23 cellular contexts compared by ENCODE assay signal in the genomic region with DNA sequence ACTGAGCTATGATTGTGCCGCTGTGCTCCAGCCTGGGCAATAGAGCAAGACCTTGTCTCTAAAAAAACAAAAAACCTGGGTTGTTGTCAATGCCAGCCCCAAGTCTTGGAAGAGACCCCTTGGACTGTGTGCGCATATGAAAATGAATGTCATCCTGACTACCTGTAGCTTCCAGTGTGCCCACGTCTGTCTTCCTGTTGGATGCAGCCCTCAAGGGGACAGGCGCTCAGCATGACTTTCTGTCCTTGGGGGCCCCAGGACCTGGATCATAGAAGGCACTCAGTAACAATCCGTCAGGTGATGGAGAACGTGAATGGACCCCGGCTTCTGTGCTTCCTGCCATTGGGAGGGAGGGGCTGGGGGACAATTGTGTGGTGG. TPM values are rescaled to one million over a fixed set of nuclear protein-coding genes. Genes with fewer than 3 reads are reported as not detected.
"Had no signal": no experiment of that assay in that cellular context is flagged by ENCODE, and none has a peak within 500 bp of the region (broad histone marks: within the 10 kb centered on the region; RNA-seq: fewer than 3 reads in every experiment).

No MANE protein-coding gene starts in this region.

- H3K27ac Mint-ChIP-seq: activated naive CD4-positive, alpha-beta T cell treated with anti-CD3 and anti-CD28 coated beads for 36 hours; stimulated activated naive B cell treated with anti-CD40 and anti-IgM and Interleukin-4, amounts not matched to agents 10 μg/mL and 1 μg/mL and 100 μg/mL, for 72 hours; T-helper 1 cell treated with Interleukin-12 subunit alpha and Interleukin-12 subunit beta and Interleukin-4 antibody, amounts not matched to agents 30 μg/mL and 1 μg/mL, for 36 hours; WTC11 had no signal

- DNase-seq: activated naive CD4-positive, alpha-beta T cell treated with anti-CD3 and anti-CD28 coated beads for 36 hours; activated T-cell treated with anti-CD3 and anti-CD28 coated beads, Interleukin-2, amount 50 U/mL, for 4 hours; anterior cingulate cortex; body of pancreas; heart left ventricle; islet precursor cell; left cardiac atrium; mesenchymal stem cell; nucleus accumbens; right lobe of liver; small intestine; stimulated activated naive B cell treated with anti-CD40 and anti-IgM and Interleukin-4, amounts not matched to agents 10 μg/mL and 1 μg/mL and 100 μg/mL, for 72 hours; T1000 had no signal

- H3K4me1 ChIP-seq: body of pancreas had no signal

- H3K27ac ChIP-seq: body of pancreas, cardiac muscle cell, dorsolateral prefrontal cortex, epithelial cell of prostate, heart left ventricle, right lobe of liver, thoracic aorta, upper lobe of left lung had no signal

- H3K27me3 ChIP-seq: body of pancreas, cardiac muscle cell, dorsolateral prefrontal cortex, heart left ventricle, right lobe of liver, upper lobe of left lung had no signal

- H3K9me3 Mint-ChIP-seq: activated naive CD4-positive, alpha-beta T cell treated with anti-CD3 and anti-CD28 coated beads for 36 hours; activated T-cell treated with anti-CD3 and anti-CD28 coated beads, Interleukin-2, amount 50 U/mL, for 4 hours; stimulated activated naive B cell treated with anti-CD40 and anti-IgM and Interleukin-4, amounts not matched to agents 10 μg/mL and 1 μg/mL and 100 μg/mL, for 72 hours; T-helper 1 cell treated with Interleukin-12 subunit alpha and Interleukin-12 subunit beta and Interleukin-4 antibody, amounts not matched to agents 30 μg/mL and 1 μg/mL, for 36 hours; WTC11 had no signal

- H3K4me3 Mint-ChIP-seq: activated naive CD4-positive, alpha-beta T cell treated with anti-CD3 and anti-CD28 coated beads for 36 hours; activated T-cell treated with anti-CD3 and anti-CD28 coated beads, Interleukin-2, amount 50 U/mL, for 4 hours; stimulated activated naive B cell treated with anti-CD40 and anti-IgM and Interleukin-4, amounts not matched to agents 10 μg/mL and 1 μg/mL and 100 μg/mL, for 72 hours; T-helper 1 cell treated with Interleukin-12 subunit alpha and Interleukin-12 subunit beta and Interleukin-4 antibody, amounts not matched to agents 30 μg/mL and 1 μg/mL, for 36 hours; WTC11 had no signal

- H3K36me3 ChIP-seq: cardiac muscle cell, heart left ventricle, right lobe of liver, thoracic aorta, upper lobe of left lung had no signal

- H3K4me3 ChIP-seq: body of pancreas, cardiac muscle cell, dorsolateral prefrontal cortex, heart left ventricle, right lobe of liver, thoracic aorta, upper lobe of left lung had no signal

- H3K9me3 ChIP-seq: body of pancreas, heart left ventricle, right lobe of liver, thoracic aorta, upper lobe of left lung had no signal

- H3K36me3 Mint-ChIP-seq: stimulated activated naive B cell treated with anti-CD40 and anti-IgM and Interleukin-4, amounts not matched to agents 10 μg/mL and 1 μg/mL and 100 μg/mL, for 72 hours; WTC11 had no signal

RNA-seq across cellular contexts. Expression of a gene that starts 9.0 kb away (rescaled TPM):
- total RNA-seq: cardiac muscle cell, fibroblast of villous mesenchyme, myocyte had no signal
- polyA plus RNA-seq: cardiac muscle cell, neural cell had no signal
